10 cellular contexts compared by ENCODE assay signal in the genomic region with DNA sequence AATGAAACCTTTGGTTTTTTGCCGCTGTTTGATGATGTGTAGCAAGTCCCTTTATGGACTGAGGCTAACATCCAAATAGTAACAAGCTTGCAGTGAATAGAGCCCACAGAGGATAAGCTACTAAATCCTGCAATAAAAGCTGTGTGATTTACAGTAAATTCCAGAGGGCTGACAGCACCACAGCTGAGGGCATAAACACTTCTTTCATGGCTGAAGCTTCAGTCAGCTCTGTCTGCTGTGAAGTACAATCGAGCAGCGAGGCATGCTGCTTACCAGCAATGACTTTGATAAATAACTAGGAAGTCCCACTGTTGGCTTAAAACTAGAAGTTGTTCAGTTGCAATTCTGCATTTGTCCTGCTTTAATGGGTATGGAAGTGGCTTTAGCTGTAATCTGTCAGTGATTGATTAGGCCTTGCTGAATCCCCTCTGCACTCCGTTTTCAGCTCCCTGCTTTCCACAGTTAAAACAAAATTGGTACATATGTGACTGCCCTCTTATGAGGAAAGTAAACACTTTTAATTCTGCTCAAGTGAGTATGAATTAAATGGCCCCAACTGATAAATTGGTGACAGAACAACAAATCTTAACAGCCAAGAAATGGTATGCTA.
DNase-seq lines count a peak whose midpoint lies in the region; ATAC-seq lines count a peak whose summit lies in the region.
"Had no signal": no experiment of that assay in that cellular context is flagged by ENCODE, and none has a peak within 500 bp of the region (broad histone marks: within the 10 kb centered on the region; RNA-seq: fewer than 3 reads in every experiment).

No MANE protein-coding gene starts in this region.

- H3K4me1 ChIP-seq in SJSA1 (replicated peaks): peaks cover 5% of the 10 kb centered on the region

- no peaks in the 10 kb centered on the region for H3K27me3 ChIP-seq in SJSA1 (replicated peaks)

- ATAC-seq in HG03442 (IDR thresholded peaks at IDR 0.05; ENCODE audit: unreplicated experiment): no peak
- no peak for ATAC-seq in GM18498 (IDR thresholded peaks at IDR 0.05; ENCODE audit: unreplicated experiment)
- ATAC-seq: left colon had no signal

- H3K4me3 ChIP-seq in SJSA1: no peak overlapping the region

- no peak overlapping the region for H3K27ac ChIP-seq in SJSA1

- H3K36me3 ChIP-seq in SJSA1: no peaks in the 10 kb centered on the region

- peak; percentile 8 for DNase-seq in NCI-H510A treated with DMSO at 0.1 percent for 48 hours (lab: John Stamatoyannopoulos, UW)
- no peak for DNase-seq in NCI-H510A (lab: John Stamatoyannopoulos, UW)
- DNase-seq in SJSA1 (ENCODE audit: low read depth in 1 of 2, low spot score in 2 of 2): peak; percentile 36
- peak; percentile 72 for DNase-seq in iris pigment epithelial cell (ENCODE audit: low read depth)
- peak; percentile 43 for DNase-seq in stromal cell of bone marrow (ENCODE audit: low read depth)
- no peak for DNase-seq in activated T-cell treated with anti-CD3 and anti-CD28 coated beads for 4 hours
- DNase-seq: activated CD8-positive, alpha-beta memory T cell treated with anti-CD3 and anti-CD28 coated beads, Interleukin-2, amount 50 U/mL, for 48 hours; left colon had no signal

- H3K9me3 ChIP-seq in SJSA1 (replicated peaks): no peaks in the 10 kb centered on the region

Comparison
In these comparisons a context has a peak if more than half of its experiments do, and no peak if none do; other contexts are left out.
1. DNase-seq: peak in NCI-H510A treated with DMSO at 0.1 percent for 48 hours (single experiment), SJSA1 (2 of 2), iris pigment epithelial cell (single experiment) and stromal cell of bone marrow (single experiment); none in NCI-H510A (single experiment) and activated T-cell treated with anti-CD3 and anti-CD28 coated beads for 4 hours (single experiment).